Comparison of ENCODE assay signal across 1 cellular context in genomic region chr2:190766581-190766980, GRCh38.
TF ChIP-seq lines count a peak whose summit lies in the region.

No MANE protein-coding gene starts in this region.

TF ChIP-seq in HCT116, 20 proteins besides CTCF, POLR2A, EP300 and RAD21 (continued from another document):
- TF ChIP-seq REST (IDR thresholded peaks at IDR 0.05; ENCODE audit: low read depth) (no peak), TCF7L2 (IDR thresholded peaks at IDR 0.05; ENCODE audit: borderline replicate concordance, extremely low read depth, insufficient read depth, insufficient read length) (no peak)
- TF ChIP-seq, protein P1, sequence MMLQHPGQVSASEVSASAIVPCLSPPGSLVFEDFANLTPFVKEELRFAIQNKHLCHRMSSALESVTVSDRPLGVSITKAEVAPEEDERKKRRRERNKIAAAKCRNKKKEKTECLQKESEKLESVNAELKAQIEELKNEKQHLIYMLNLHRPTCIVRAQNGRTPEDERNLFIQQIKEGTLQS (IDR thresholded peaks at IDR 0.05): no peak
